8 cellular contexts compared by ENCODE assay signal in genomic region chr20:33865761-33866160, GRCh38.
"Had no signal": no experiment of that assay in that cellular context is flagged by ENCODE, and none has a peak within 500 bp of the region (broad histone marks: within the 10 kb centered on the region; RNA-seq: fewer than 3 reads in every experiment).

No MANE protein-coding gene starts in this region.

- DNase-seq: GDM1, GF-D8 had no signal

- H3K4me3 ChIP-seq: GM12878 had no signal

- FAIRE-seq: G401.6, GM12878, GM12891, GM12892, GM18507, GM19239 had no signal

- ATAC-seq: GM12878 had no signal
